In the genomic region with DNA sequence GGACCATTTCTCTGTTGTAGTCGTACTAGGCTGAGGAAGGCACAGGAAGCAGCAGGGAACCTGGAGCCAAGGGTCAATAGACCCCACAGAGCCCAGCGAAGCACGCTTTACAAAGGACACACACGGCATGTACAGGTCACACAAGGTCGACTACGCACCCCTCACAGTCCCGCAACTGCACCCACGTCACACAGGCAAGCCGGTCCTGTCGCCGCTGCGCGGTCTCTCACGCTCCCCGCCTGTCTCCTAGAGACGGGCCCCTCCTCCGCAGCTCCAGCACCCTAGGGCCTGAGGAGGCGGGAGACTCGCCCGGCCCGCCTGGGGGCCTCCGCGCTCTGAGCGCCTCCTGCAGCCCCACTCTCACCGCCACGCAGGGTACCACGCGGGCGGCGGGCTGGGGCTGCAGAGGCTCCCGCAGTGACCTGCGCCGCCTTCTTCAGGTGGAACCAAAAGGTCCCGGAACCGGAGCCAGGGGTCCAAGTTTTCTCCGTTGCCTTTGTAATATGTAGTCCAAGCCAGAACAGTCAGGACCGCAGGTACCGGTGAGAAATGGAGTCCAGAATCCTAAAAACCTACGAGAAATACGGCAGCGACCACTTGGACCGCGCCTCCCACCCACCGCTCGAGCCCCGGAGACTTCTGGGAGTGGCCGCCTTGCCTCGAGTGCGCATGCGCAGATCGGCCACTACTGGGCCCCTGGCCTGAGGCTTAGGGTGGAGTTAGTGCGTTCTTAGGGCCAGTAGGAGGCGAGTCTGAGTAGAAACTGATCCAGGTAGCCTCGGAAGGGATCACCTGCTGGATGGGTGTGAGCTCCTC, we compare ENCODE assay signal across 8 cellular contexts. TPM values are rescaled to one million over a fixed set of nuclear protein-coding genes. Genes with fewer than 3 reads are reported as not detected.
DNase-seq lines count a peak whose midpoint lies in the region; ATAC-seq lines count a peak whose summit lies in the region.

TSS of gene ZNF607 (minus strand) at position 651 of the 816 bp plus-strand sequence. CDS start 8,143 bp downstream, outside the sequence.

- DNase-seq in DMS79 treated with DMSO at 0.1 percent for 48 hours (lab: John Stamatoyannopoulos, UW): peak; percentile 94
- peak; percentile 97 for DNase-seq in Karpas-422
- DNase-seq in SHP77 treated with DMSO at 0.1 percent for 48 hours (lab: John Stamatoyannopoulos, UW): peak; percentile 95
- peak; percentile 84 for DNase-seq in activated naive CD4-positive, alpha-beta T cell treated with anti-CD3 and anti-CD28 coated beads, Interleukin-2, amount 10 ng/mL, durations not matched to agents 7 days and 5 days
- peak; percentile 57 for DNase-seq in glomerular endothelial cell (ENCODE audit: extremely low read depth, low read depth, low spot score)
- DNase-seq in occipital lobe (lab: John Stamatoyannopoulos, UW): peak; percentile 86

- H3K27ac Mint-ChIP-seq in activated naive CD4-positive, alpha-beta T cell treated with anti-CD3 and anti-CD28 coated beads, Interleukin-2, amount 10 ng/mL, durations not matched to agents 7 days and 5 days: peak within 1 kb of the TSS; percentile 78

- no peaks in the 10 kb centered on the region for H3K27me3 ChIP-seq in Karpas-422 (ENCODE audit: low read length)

- peaks cover 13% of the 10 kb centered on the region for H3K9me3 ChIP-seq in Karpas-422 (ENCODE audit: low read length)

- H3K36me3 Mint-ChIP-seq in activated naive CD4-positive, alpha-beta T cell treated with anti-CD3 and anti-CD28 coated beads, Interleukin-2, amount 10 ng/mL, durations not matched to agents 7 days and 5 days: peaks cover 15% of the 10 kb centered on the region

- H3K4me2 ChIP-seq in Karpas-422 (ENCODE audit: low read depth, low read length, poor library complexity, severe bottlenecking): peak within 1 kb of the TSS; percentile 94

- H3K79me2 ChIP-seq in Karpas-422 (ENCODE audit: low read length): peaks cover 43% of the 10 kb centered on the region

- H2AFZ ChIP-seq in Karpas-422 (ENCODE audit: low read length): peak within 1 kb of the TSS; percentile 77

- H3K4me1 ChIP-seq in Karpas-422 (ENCODE audit: low read length): peaks cover 11% of the 10 kb centered on the region

- CTCF ChIA-PET in activated naive CD4-positive, alpha-beta T cell treated with anti-CD3 and anti-CD28 coated beads, Interleukin-2, amount 10 ng/mL, durations not matched to agents 7 days and 5 days (lab: Charles Lee): no interaction called here

- H3K9me3 Mint-ChIP-seq in activated naive CD4-positive, alpha-beta T cell treated with anti-CD3 and anti-CD28 coated beads, Interleukin-2, amount 10 ng/mL, durations not matched to agents 7 days and 5 days: peaks cover 24% of the 10 kb centered on the region

- H4K20me1 ChIP-seq in Karpas-422 (ENCODE audit: insufficient read depth, low read depth, low read length): no peaks in the 10 kb centered on the region

- H3K9ac ChIP-seq in Karpas-422 (ENCODE audit: low read length): peak within 1 kb of the TSS; percentile 91

- H3K4me3 Mint-ChIP-seq in activated naive CD4-positive, alpha-beta T cell treated with anti-CD3 and anti-CD28 coated beads, Interleukin-2, amount 10 ng/mL, durations not matched to agents 7 days and 5 days: peak within 1 kb of the TSS; percentile 85

- no peaks in the 10 kb centered on the region for H3K9me2 ChIP-seq in Karpas-422 (replicated peaks; ENCODE audit: insufficient read depth, low read length)

- H3K27me3 Mint-ChIP-seq in activated naive CD4-positive, alpha-beta T cell treated with anti-CD3 and anti-CD28 coated beads, Interleukin-2, amount 10 ng/mL, durations not matched to agents 7 days and 5 days: peaks cover 3% of the 10 kb centered on the region

- H3K4me3 ChIP-seq in Karpas-422 (ENCODE audit: low read length): peak within 1 kb of the TSS; percentile 96

- ATAC-seq in GM21723 (IDR thresholded peaks at IDR 0.05; ENCODE audit: unreplicated experiment): peak; percentile 94

- peak within 1 kb of the TSS; percentile 51 for H3K27ac ChIP-seq in Karpas-422 (ENCODE audit: low read length)
- H3K27ac ChIP-seq in temporal lobe (ENCODE audit: low read depth, low read length): peak within 1 kb of the TSS; percentile 74

- peaks cover 33% of the 10 kb centered on the region for H3K36me3 ChIP-seq in Karpas-422 (ENCODE audit: insufficient read depth, low read length)

- peaks cover 8% of the 10 kb centered on the region for H3K4me1 Mint-ChIP-seq in activated naive CD4-positive, alpha-beta T cell treated with anti-CD3 and anti-CD28 coated beads, Interleukin-2, amount 10 ng/mL, durations not matched to agents 7 days and 5 days

RNA-seq across cellular contexts. Expression of gene ZNF607, which starts in this region (rescaled TPM):
- total RNA-seq in Karpas-422 (2014; rRNA removed; shearing (Covaris generic); ENCODE audit: low replicate concordance): 10.7 and 11.1 TPM in 2 replicates
- total RNA-seq in glomerular endothelial cell: 2.0 and 2.3 TPM in 2 replicates
- 25.9 TPM for total RNA-seq in occipital lobe
- total RNA-seq in temporal lobe: 19.9 TPM

Comparison
In these comparisons a context has a peak if more than half of its experiments do, and no peak if none do; other contexts are left out.
1. Peak in every context shown above with its lines: DNase-seq, ATAC-seq, H3K4me3 ChIP-seq and H3K27ac ChIP-seq.